Comparison of ENCODE assay signal across 8 cellular contexts in genomic region chr19:18379803-18380747, GRCh38. TPM values are rescaled to one million over a fixed set of nuclear protein-coding genes. Genes with fewer than 3 reads are reported as not detected.
DNase-seq lines count a peak whose midpoint lies in the region; TF ChIP-seq lines count a peak whose summit lies in the region.

No MANE protein-coding gene starts in this region.

- H3K27me3 ChIP-seq in muscle layer of duodenum (ENCODE audit: low read depth, low read length): no peaks in the 10 kb centered on the region

- no peaks in the 10 kb centered on the region for H3K36me3 ChIP-seq in muscle layer of duodenum (ENCODE audit: control insufficient read depth in 1 of 2, insufficient read depth in 2 of 2, low read length in 2 of 2)

- no peaks in the 10 kb centered on the region for H3K9me3 ChIP-seq in muscle layer of duodenum (ENCODE audit: control insufficient read depth in 1 of 2, low read length in 2 of 2)

- H3K4me3 ChIP-seq in muscle layer of duodenum (ENCODE audit: low read depth in 1 of 2, low read length in 2 of 2): no peak overlapping the region

- H3K27ac ChIP-seq in C4-2B: peak overlapping the region; percentile 99
- H3K27ac ChIP-seq in muscle layer of duodenum (ENCODE audit: low read length): peak overlapping the region; percentile 58

- DNase-seq in NCI-H2196 (lab: John Stamatoyannopoulos, UW; ENCODE audit: unreplicated experiment) (peak; percentile 96), dermis microvascular lymphatic vessel endothelial cell (ENCODE audit: low read depth in 2 of 2) (peak; percentile 63 to 86), hippocampal formation (lab: John Stamatoyannopoulos, UW) (no peak), OCI-M2 (lab: John Stamatoyannopoulos, UW; ENCODE audit: unreplicated experiment) (no peak)
- no peak for DNase-seq in stimulated activated CD4-positive, alpha-beta T cell treated with anti-CD3 and anti-CD28 coated beads, Interleukin-2, amount 100 ng/mL, for 24 hours
- no peak for DNase-seq in activated T-cell treated with anti-CD3 and anti-CD28 coated beads, Interleukin-2, amount 50 U/mL, for 1 hour

- peaks cover 0 to 3% of the 10 kb centered on the region in 2 donors for H3K4me1 ChIP-seq in muscle layer of duodenum (ENCODE audit: control insufficient read depth in 1 of 2, insufficient read depth in 2 of 2, low read length in 2 of 2)

- TF ChIP-seq CTCF in C4-2B (conservative IDR thresholded peaks at IDR 0.05): no peak

RNA-seq across cellular contexts. Expression of gene GDF15, which starts 5.9 kb away (rescaled TPM):
- 74.8 and 238 TPM in 2 replicates for total RNA-seq in dermis microvascular lymphatic vessel endothelial cell

RNA-seq across cellular contexts. Expression of gene LRRC25, which starts 17.3 kb away (rescaled TPM):
- total RNA-seq in dermis microvascular lymphatic vessel endothelial cell: not detected in 2 replicates

RNA-seq across cellular contexts. Expression of gene SSBP4, which starts 39.1 kb away (rescaled TPM):
- 33.9 and 53.5 TPM in 2 replicates for total RNA-seq in dermis microvascular lymphatic vessel endothelial cell

RNA-seq across cellular contexts. Expression of gene PGPEP1, which starts 39.7 kb away (rescaled TPM):
- total RNA-seq in dermis microvascular lymphatic vessel endothelial cell: 19.4 and 20.6 TPM in 2 replicates

RNA-seq across cellular contexts. Expression of gene LSM4, which starts 57.2 kb away (rescaled TPM):
- total RNA-seq in dermis microvascular lymphatic vessel endothelial cell: 113 and 130 TPM in 2 replicates

Comparison
In these comparisons a context has a peak if more than half of its experiments do, and no peak if none do; other contexts are left out.
1. DNase-seq: peak in NCI-H2196 (single experiment) and dermis microvascular lymphatic vessel endothelial cell (2 of 2); none in stimulated activated CD4-positive, alpha-beta T cell treated with anti-CD3 and anti-CD28 coated beads, Interleukin-2, amount 100 ng/mL, for 24 hours (0 of 2), activated T-cell treated with anti-CD3 and anti-CD28 coated beads, Interleukin-2, amount 50 U/mL, for 1 hour (single experiment), hippocampal formation (0 of 2) and OCI-M2 (single experiment).